In the genomic region with DNA sequence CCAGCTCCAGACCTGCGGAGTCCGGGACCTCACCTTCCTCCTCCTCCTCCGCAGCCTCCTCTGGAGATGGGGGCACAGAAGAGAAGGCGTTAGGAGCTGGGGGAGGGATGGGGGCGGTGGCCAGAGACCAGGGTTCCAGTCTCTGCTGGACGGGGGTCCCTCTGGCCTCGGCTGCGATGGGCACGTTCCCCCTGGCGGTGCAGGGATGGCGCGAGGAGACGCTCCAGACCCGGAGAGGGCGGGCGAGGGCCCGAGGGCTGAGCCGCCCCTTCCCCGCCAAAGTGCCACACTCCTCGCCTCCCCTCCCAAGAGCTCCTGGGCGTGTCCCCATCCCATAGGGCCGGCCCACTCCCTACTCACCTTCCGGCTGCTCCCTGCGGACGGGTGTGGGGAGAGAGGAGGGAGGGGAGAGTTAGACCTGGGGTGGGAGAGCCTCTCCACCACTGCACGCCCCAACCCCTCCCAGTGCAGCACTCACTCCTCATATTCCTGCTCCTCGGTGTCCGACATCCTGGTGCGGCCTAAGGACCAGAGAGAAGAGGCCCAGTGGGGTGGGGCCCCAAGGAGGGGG, we compare ENCODE assay signal across 9 cellular contexts. TPM values are rescaled to one million over a fixed set of nuclear protein-coding genes. Genes with fewer than 3 reads are reported as not detected.
A peak's percentile ranks its signal among the peaks of the same experiment; 100 is the strongest.
DNase-seq lines count a peak whose midpoint lies in the region; ATAC-seq and TF ChIP-seq lines count a peak whose summit lies in the region.
"Had no signal": no experiment of that assay in that cellular context is flagged by ENCODE, and none has a peak within 500 bp of the region (broad histone marks: within the 10 kb centered on the region; RNA-seq: fewer than 3 reads in every experiment).

No MANE protein-coding gene starts in this region.

- peaks cover 8% of the 10 kb centered on the region for H3K27me3 ChIP-seq in HAP-1 (ENCODE audit: low read depth)

- H3K4me3 ChIP-seq in HAP-1 = peak overlapping the region; percentile 37
- H3K4me3 ChIP-seq: lung had no signal

- no peaks in the 10 kb centered on the region for H3K9me3 ChIP-seq in HAP-1

- TF ChIP-seq POLR2A in GM18505 (IDR thresholded peaks at IDR 0.05; ENCODE audit: borderline replicate concordance, extremely low read depth, insufficient read depth, insufficient read length) = no peak

- in situ Hi-C loops in HAP-1 (cut with MboI; ENCODE audit: low sequenced_read_pairs) = no loop called here

- peaks cover 2% of the 10 kb centered on the region for H3K4me1 ChIP-seq in HAP-1

- peak; percentile 28 to 87 for DNase-seq in HAP-1 (ENCODE audit: low spot score in 2 of 2)
- DNase-seq in NCI-H774 (lab: John Stamatoyannopoulos, UW) = peak; percentile 75
- peak; percentile 42 for DNase-seq in glomerular visceral epithelial cell (ENCODE audit: extremely low spot score)
- no peak for DNase-seq in left lobe of liver (ENCODE audit: low spot score)

- ATAC-seq in GM18909 (IDR thresholded peaks at IDR 0.05; ENCODE audit: poor library complexity, unreplicated experiment) = no peak
- ATAC-seq in GM18520 (IDR thresholded peaks at IDR 0.05; ENCODE audit: unreplicated experiment) = no peak
- no peak for ATAC-seq in left lobe of liver
- no peak for ATAC-seq in GM18505 (IDR thresholded peaks at IDR 0.05; ENCODE audit: unreplicated experiment)

- H3K27ac ChIP-seq in 22Rv1 = peak overlapping the region; percentile 70

- no peaks in the 10 kb centered on the region for H3K36me3 ChIP-seq in HAP-1 (replicated peaks)

- no peak for TF ChIP-seq CTCF in 22Rv1 (IDR thresholded peaks at IDR 0.05)

RNA-seq across cellular contexts. Expression of a gene that starts 2.3 kb away (rescaled TPM):
- total RNA-seq in left lobe of liver = 0.18 TPM

RNA-seq across cellular contexts. Expression of a gene that starts 10.8 kb away (rescaled TPM):
- total RNA-seq in left lobe of liver = not detected

RNA-seq across cellular contexts. Expression of a gene that starts 19.7 kb away (rescaled TPM):
- total RNA-seq in left lobe of liver = 0.63 TPM

RNA-seq across cellular contexts. Expression of a gene that starts 29.3 kb away (rescaled TPM):
- 46.5 TPM for total RNA-seq in left lobe of liver

RNA-seq across cellular contexts. Expression of a gene that starts 33.4 kb away (rescaled TPM):
- 0.20 TPM for total RNA-seq in left lobe of liver
